In genomic region chr19:32677657-32678056, GRCh38 we compare ENCODE assay signal across 1 cellular context.
A peak's percentile ranks its signal among the peaks of the same experiment; 100 is the strongest.
TF ChIP-seq lines count a peak whose summit lies in the region.

No MANE protein-coding gene starts in this region.

TF ChIP-seq in HepG2, 621 proteins besides CTCF, POLR2A, EP300 and RAD21:
- TF ChIP-seq LCORL (IDR thresholded peaks at IDR 0.05) (no peak), LCORL (CRISPR knock-in tag; IDR thresholded peaks at IDR 0.05) (0 out of 2 replicates have a peak, but pooled peaks have one; percentile 23), STAT6 (CRISPR knock-in tag; IDR thresholded peaks at IDR 0.05; ENCODE audit: borderline replicate concordance) (no peak), KDM2A (CRISPR knock-in tag; IDR thresholded peaks at IDR 0.05; ENCODE audit: borderline replicate concordance, low read depth) (0 out of 2 replicates have a peak, but pooled peaks have one; percentile 18)
